In the genomic region with DNA sequence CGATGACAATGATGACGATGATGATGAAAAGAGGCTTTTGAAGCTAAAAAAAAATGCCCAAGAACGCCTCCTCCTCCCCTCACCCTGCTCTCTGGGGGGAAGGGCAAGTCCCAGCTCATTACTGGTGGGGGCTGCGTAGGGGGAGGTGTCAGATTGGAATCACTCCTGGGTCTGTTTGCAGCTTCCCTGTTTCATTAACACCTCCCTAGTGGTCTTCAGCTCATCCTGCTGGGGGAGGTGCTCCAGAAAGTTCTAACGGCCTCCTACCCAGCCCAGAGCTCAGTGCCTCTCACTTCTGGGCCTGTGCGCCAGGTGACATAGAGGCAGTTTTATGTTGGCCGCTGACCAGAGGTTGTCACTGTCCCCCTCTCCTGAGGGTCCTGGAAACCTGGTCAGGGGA, we compare ENCODE assay signal across 2 cellular contexts.
TF ChIP-seq lines count a peak whose summit lies in the region.

No MANE protein-coding gene starts in this region.

TF ChIP-seq in HEK293, 187 proteins besides CTCF, POLR2A, EP300 and RAD21:
- TF ChIP-seq, protein P1, sequence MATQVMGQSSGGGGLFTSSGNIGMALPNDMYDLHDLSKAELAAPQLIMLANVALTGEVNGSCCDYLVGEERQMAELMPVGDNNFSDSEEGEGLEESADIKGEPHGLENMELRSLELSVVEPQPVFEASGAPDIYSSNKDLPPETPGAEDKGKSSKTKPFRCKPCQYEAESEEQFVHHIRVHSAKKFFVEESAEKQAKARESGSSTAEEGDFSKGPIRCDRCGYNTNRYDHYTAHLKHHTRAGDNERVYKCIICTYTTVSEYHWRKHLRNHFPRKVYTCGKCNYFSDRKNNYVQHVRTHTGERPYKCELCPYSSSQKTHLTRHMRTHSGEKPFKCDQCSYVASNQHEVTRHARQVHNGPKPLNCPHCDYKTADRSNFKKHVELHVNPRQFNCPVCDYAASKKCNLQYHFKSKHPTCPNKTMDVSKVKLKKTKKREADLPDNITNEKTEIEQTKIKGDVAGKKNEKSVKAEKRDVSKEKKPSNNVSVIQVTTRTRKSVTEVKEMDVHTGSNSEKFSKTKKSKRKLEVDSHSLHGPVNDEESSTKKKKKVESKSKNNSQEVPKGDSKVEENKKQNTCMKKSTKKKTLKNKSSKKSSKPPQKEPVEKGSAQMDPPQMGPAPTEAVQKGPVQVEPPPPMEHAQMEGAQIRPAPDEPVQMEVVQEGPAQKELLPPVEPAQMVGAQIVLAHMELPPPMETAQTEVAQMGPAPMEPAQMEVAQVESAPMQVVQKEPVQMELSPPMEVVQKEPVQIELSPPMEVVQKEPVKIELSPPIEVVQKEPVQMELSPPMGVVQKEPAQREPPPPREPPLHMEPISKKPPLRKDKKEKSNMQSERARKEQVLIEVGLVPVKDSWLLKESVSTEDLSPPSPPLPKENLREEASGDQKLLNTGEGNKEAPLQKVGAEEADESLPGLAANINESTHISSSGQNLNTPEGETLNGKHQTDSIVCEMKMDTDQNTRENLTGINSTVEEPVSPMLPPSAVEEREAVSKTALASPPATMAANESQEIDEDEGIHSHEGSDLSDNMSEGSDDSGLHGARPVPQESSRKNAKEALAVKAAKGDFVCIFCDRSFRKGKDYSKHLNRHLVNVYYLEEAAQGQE (tag by site-specific recombination; IDR thresholded peaks at IDR 0.05): no peak
- TF ChIP-seq ZNF513 (tag by site-specific recombination; IDR thresholded peaks at IDR 0.05) (peak; percentile 69; the same call in 1 of the 2 replicates), ZNF341 (tag by site-specific recombination; IDR thresholded peaks at IDR 0.05; ENCODE audit: low read depth) (peak; percentile 40; the same call in 1 of the 2 replicates), ZNF677 (tag by site-specific recombination; IDR thresholded peaks at IDR 0.05) (no peak), ZNF433 (tag by site-specific recombination; IDR thresholded peaks at IDR 0.05; ENCODE audit: low read depth) (no peak), ZNF121 (tag by site-specific recombination; IDR thresholded peaks at IDR 0.05) (no peak), TCF7L2 (IDR thresholded peaks at IDR 0.05; ENCODE audit: borderline replicate concordance, low read depth, low read length) (no peak)
- TF ChIP-seq, protein P2, sequence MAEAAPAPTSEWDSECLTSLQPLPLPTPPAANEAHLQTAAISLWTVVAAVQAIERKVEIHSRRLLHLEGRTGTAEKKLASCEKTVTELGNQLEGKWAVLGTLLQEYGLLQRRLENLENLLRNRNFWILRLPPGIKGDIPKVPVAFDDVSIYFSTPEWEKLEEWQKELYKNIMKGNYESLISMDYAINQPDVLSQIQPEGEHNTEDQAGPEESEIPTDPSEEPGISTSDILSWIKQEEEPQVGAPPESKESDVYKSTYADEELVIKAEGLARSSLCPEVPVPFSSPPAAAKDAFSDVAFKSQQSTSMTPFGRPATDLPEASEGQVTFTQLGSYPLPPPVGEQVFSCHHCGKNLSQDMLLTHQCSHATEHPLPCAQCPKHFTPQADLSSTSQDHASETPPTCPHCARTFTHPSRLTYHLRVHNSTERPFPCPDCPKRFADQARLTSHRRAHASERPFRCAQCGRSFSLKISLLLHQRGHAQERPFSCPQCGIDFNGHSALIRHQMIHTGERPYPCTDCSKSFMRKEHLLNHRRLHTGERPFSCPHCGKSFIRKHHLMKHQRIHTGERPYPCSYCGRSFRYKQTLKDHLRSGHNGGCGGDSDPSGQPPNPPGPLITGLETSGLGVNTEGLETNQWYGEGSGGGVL (tag by site-specific recombination; IDR thresholded peaks at IDR 0.05): no peak
- TF ChIP-seq, protein P3, sequence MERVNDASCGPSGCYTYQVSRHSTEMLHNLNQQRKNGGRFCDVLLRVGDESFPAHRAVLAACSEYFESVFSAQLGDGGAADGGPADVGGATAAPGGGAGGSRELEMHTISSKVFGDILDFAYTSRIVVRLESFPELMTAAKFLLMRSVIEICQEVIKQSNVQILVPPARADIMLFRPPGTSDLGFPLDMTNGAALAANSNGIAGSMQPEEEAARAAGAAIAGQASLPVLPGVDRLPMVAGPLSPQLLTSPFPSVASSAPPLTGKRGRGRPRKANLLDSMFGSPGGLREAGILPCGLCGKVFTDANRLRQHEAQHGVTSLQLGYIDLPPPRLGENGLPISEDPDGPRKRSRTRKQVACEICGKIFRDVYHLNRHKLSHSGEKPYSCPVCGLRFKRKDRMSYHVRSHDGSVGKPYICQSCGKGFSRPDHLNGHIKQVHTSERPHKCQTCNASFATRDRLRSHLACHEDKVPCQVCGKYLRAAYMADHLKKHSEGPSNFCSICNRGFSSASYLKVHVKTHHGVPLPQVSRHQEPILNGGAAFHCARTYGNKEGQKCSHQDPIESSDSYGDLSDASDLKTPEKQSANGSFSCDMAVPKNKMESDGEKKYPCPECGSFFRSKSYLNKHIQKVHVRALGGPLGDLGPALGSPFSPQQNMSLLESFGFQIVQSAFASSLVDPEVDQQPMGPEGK (tag by site-specific recombination; IDR thresholded peaks at IDR 0.05): no peak

TF ChIP-seq in WTC11, 78 proteins besides CTCF, POLR2A, EP300 and RAD21 (continued from another document):
- TF ChIP-seq, protein P4, sequence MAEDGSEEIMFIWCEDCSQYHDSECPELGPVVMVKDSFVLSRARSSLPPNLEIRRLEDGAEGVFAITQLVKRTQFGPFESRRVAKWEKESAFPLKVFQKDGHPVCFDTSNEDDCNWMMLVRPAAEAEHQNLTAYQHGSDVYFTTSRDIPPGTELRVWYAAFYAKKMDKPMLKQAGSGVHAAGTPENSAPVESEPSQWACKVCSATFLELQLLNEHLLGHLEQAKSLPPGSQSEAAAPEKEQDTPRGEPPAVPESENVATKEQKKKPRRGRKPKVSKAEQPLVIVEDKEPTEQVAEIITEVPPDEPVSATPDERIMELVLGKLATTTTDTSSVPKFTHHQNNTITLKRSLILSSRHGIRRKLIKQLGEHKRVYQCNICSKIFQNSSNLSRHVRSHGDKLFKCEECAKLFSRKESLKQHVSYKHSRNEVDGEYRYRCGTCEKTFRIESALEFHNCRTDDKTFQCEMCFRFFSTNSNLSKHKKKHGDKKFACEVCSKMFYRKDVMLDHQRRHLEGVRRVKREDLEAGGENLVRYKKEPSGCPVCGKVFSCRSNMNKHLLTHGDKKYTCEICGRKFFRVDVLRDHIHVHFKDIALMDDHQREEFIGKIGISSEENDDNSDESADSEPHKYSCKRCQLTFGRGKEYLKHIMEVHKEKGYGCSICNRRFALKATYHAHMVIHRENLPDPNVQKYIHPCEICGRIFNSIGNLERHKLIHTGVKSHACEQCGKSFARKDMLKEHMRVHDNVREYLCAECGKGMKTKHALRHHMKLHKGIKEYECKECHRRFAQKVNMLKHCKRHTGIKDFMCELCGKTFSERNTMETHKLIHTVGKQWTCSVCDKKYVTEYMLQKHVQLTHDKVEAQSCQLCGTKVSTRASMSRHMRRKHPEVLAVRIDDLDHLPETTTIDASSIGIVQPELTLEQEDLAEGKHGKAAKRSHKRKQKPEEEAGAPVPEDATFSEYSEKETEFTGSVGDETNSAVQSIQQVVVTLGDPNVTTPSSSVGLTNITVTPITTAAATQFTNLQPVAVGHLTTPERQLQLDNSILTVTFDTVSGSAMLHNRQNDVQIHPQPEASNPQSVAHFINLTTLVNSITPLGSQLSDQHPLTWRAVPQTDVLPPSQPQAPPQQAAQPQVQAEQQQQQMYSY (CRISPR knock-in tag; IDR thresholded peaks at IDR 0.05): peak; percentile 49; the same call in 1 of the 2 replicates
